28 cellular contexts compared by ENCODE assay signal in the genomic region with DNA sequence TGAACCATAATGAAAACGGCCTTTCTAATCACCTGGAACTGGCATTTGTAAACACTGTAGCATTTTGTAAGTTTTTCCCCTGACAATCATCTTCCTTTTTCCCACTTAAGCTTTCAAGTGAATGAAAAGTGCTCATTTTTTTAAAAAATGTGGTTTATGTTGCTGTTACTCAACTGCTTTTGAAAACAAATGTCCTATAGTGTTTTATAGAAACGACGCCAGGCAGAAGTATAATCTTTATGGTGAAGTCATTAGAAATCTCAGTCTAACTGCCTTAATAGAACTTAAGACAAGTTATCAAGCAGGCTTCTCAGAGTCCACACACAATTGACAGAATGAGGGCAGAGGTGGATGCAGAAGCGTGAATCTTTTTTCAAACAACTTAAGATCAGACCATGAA.
"Had no signal": no experiment of that assay in that cellular context is flagged by ENCODE, and none has a peak within 500 bp of the region (broad histone marks: within the 10 kb centered on the region; RNA-seq: fewer than 3 reads in every experiment).

No MANE protein-coding gene starts in this region.

- H3K4me3 ChIP-seq: hepatocyte, left ventricle myocardium inferior, lung, mucosa of descending colon, pancreas, prostate gland, skin epidermis, spleen, suprapubic skin, thoracic aorta, tibial nerve, uterus had no signal

- H3K4me1 ChIP-seq: left ventricle myocardium inferior, pancreas, prostate gland, spleen, suprapubic skin, uterus had no signal

- H3K9me3 ChIP-seq: left ventricle myocardium inferior, mucosa of descending colon, pancreas, prostate gland, spleen, suprapubic skin, thoracic aorta, tibial nerve, uterus had no signal

- H3K27me3 Mint-ChIP-seq: naive thymus-derived CD4-positive, alpha-beta T cell; natural killer cell treated with Interleukin-12 subunit alpha and Interleukin-12 subunit beta and Interleukin-15 and Interleukin-18, amount 100 ng/mL, for 72 hours; stimulated activated naive CD8-positive, alpha-beta T cell treated with anti-CD3 and anti-CD28 coated beads, Interleukin-15, Interleukin-2, amounts not matched to agents 100 ng/mL and 50 ng/mL, for 24 hours; type B pancreatic cell had no signal

- H3K27me3 ChIP-seq: hepatocyte, pancreas, spleen, suprapubic skin, tibial nerve, uterus had no signal

- H3K36me3 ChIP-seq: pancreas, prostate gland, uterus had no signal

- DNase-seq: islet precursor cell; left ventricle myocardium inferior; mesendoderm; midbrain; mucosa of descending colon; naive thymus-derived CD4-positive, alpha-beta T cell; nucleus accumbens; pancreas; posterior cingulate gyrus; retina; right cardiac atrium; spleen; stimulated activated CD4-positive, alpha-beta T cell treated with anti-CD3 and anti-CD28 coated beads, Interleukin-4, amount 100 ng/mL, for 24 hours; stimulated activated naive CD4-positive, alpha-beta T cell; uterus had no signal

- H3K27ac Mint-ChIP-seq: natural killer cell treated with Interleukin-12 subunit alpha and Interleukin-12 subunit beta and Interleukin-15 and Interleukin-18, amount 100 ng/mL, for 72 hours; stimulated activated effector memory CD8-positive, alpha-beta T cell treated with anti-CD3 and anti-CD28 coated beads, Interleukin-12 subunit alpha, Interleukin-12 subunit beta, amount 100 ng/mL, for 72 hours; stimulated activated naive CD8-positive, alpha-beta T cell treated with anti-CD3 and anti-CD28 coated beads, Interleukin-15, Interleukin-2, amounts not matched to agents 100 ng/mL and 50 ng/mL, for 24 hours had no signal

- H3K4me3 Mint-ChIP-seq: naive thymus-derived CD4-positive, alpha-beta T cell; natural killer cell treated with Interleukin-12 subunit alpha and Interleukin-12 subunit beta and Interleukin-15 and Interleukin-18, amount 100 ng/mL, for 72 hours; neural crest cell; stimulated activated effector memory CD8-positive, alpha-beta T cell treated with anti-CD3 and anti-CD28 coated beads, Interleukin-12 subunit alpha, Interleukin-12 subunit beta, amount 100 ng/mL, for 72 hours; stimulated activated naive CD8-positive, alpha-beta T cell treated with anti-CD3 and anti-CD28 coated beads, Interleukin-15, Interleukin-2, amounts not matched to agents 100 ng/mL and 50 ng/mL, for 24 hours; type B pancreatic cell had no signal

- H3K4me1 Mint-ChIP-seq: neural crest cell had no signal

- ATAC-seq: mucosa of descending colon; naive thymus-derived CD4-positive, alpha-beta T cell; natural killer cell treated with Interleukin-12 subunit alpha and Interleukin-12 subunit beta and Interleukin-15 and Interleukin-18, amount 100 ng/mL, for 72 hours; pancreas; right cardiac atrium; sciatic nerve; stimulated activated effector memory CD8-positive, alpha-beta T cell treated with anti-CD3 and anti-CD28 coated beads, Interleukin-12 subunit alpha, Interleukin-12 subunit beta, amount 100 ng/mL, for 72 hours had no signal

- H3K9me3 Mint-ChIP-seq: naive thymus-derived CD4-positive, alpha-beta T cell; natural killer cell treated with Interleukin-12 subunit alpha and Interleukin-12 subunit beta and Interleukin-15 and Interleukin-18, amount 100 ng/mL, for 72 hours; neural crest cell; stimulated activated effector memory CD8-positive, alpha-beta T cell treated with anti-CD3 and anti-CD28 coated beads, Interleukin-12 subunit alpha, Interleukin-12 subunit beta, amount 100 ng/mL, for 72 hours; stimulated activated naive CD8-positive, alpha-beta T cell treated with anti-CD3 and anti-CD28 coated beads, Interleukin-15, Interleukin-2, amounts not matched to agents 100 ng/mL and 50 ng/mL, for 24 hours; type B pancreatic cell had no signal
